1 cellular context compared by ENCODE assay signal in the genomic region with DNA sequence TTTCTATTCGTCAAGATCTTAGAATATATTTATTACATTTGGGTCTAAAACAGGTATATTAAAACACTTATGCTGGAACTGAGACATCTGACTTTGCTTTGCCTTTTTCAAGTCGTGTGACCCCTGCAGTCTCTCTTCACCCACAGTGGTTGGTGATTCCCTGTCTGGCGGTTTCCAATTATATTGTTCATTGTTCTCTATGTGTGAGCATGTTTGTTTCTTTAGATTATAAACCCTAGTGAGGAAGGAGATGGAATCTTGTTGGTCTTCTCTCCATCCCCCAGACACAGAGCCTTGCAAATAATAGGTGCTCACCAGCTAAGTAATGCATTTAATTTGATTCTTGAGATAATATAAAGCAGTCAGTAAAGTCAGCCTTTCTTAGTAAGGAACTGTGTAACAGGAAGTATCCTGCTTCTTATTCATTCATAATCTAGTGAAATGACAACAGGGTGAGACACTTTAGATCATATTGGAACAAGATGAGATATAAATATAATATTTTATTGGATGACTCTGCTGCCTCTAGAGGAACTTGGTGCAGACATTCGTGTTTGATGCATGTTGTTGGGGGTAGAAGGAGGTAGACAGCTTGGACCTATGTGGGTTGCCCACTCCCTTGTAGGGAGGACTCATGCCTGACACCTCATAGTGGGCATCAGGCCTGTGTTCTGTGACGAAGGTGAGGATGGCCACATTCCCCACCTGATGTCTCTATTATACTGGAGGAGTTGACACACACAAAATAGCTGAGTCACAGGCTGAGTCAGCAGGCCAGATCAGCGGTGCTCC.
A peak's percentile ranks its signal among the peaks of the same experiment; 100 is the strongest.
TF ChIP-seq lines count a peak whose summit lies in the region.

No MANE protein-coding gene starts in this region.

TF ChIP-seq in K562, 482 proteins besides CTCF, POLR2A, EP300 and RAD21 (continued from another document):
- peak; percentile 98 for TF ChIP-seq C11orf30 (IDR thresholded peaks at IDR 0.05; ENCODE audit: low read depth)
- no peak for TF ChIP-seq SIX5 (IDR thresholded peaks at IDR 0.05; ENCODE audit: borderline replicate concordance in 1 of 2, insufficient read depth in 1 of 2, low read depth in 1 of 2, low read length in 2 of 2)
- TF ChIP-seq JUNB (CRISPR knock-in tag; conservative IDR thresholded peaks at IDR 0.05), result no peak
- no peak for TF ChIP-seq SRSF1 (IDR thresholded peaks at IDR 0.05; ENCODE audit: low read depth, low read length)
